ENCODE assay signal across 19 cellular contexts in the genomic region with DNA sequence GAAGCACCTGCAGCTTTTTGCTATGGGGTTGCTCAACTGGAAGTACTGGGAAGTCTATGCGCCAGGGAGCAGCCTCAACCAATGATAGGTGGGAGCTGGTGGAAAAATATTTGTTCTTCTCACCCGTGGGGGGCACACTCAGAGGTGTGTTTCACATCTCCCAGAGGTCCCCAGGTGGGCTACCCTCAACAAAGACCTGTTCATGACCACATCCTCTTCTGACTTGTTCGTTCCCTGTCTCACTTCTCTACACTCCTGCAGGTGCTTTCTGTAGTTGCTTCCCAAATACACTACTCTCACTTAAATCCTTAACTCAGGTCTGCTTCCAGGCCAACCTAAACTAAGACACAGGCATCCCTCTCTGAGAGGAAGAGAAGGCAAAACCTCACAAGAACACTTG. TPM values are rescaled to one million over a fixed set of nuclear protein-coding genes. Genes with fewer than 3 reads are reported as not detected.
A peak's percentile ranks its signal among the peaks of the same experiment; 100 is the strongest.
DNase-seq lines count a peak whose midpoint lies in the region; ATAC-seq and TF ChIP-seq lines count a peak whose summit lies in the region.
"Had no signal": no experiment of that assay in that cellular context is flagged by ENCODE, and none has a peak within 500 bp of the region (broad histone marks: within the 10 kb centered on the region; RNA-seq: fewer than 3 reads in every experiment).

No MANE protein-coding gene starts in this region.

- H3K4me3 ChIP-seq in DND-41 (ENCODE audit: low read depth in 1 of 2, low read length in 2 of 2), result no peak overlapping the region
- no peak overlapping the region for H3K4me3 ChIP-seq in GM23338
- H3K4me3 ChIP-seq in neural progenitor cell, result no peak overlapping the region
- H3K4me3 ChIP-seq: MG63 had no signal

- ATAC-seq in DND-41 (ENCODE audit: insufficient read depth, low read depth) (peak; percentile 37; the same call in 1 of the 3 replicates), GM23338 (no peak), activated B cell treated with CpG ODN at 0.5 μM for 24 hours (ENCODE audit: low read depth) (peak; percentile 22), HG02973 (IDR thresholded peaks at IDR 0.05; ENCODE audit: unreplicated experiment) (no peak), GM19324 (IDR thresholded peaks at IDR 0.05; ENCODE audit: low FRiP score, unreplicated experiment) (no peak)

- POLR2A ChIA-PET in activated B cell treated with CpG ODN at 0.5 μM for 24 hours (lab: Charles Lee), result no interaction called here

- no peaks in the 10 kb centered on the region for H3F3A ChIP-seq in GM23338 (replicated peaks; ENCODE audit: low read depth)
- peaks cover 3% of the 10 kb centered on the region for H3F3A ChIP-seq in neural progenitor cell (ENCODE audit: low read depth)

- no peak for DNase-seq in DND-41
- no peak for DNase-seq in GM23338 (ENCODE audit: low spot score)
- no peak for DNase-seq in activated B cell treated with CpG ODN at 0.5 μM for 24 hours
- DNase-seq in neural progenitor cell (ENCODE audit: low spot score), result no peak
- no peak for DNase-seq in NCI-H1105 treated with DMSO at 0.1 percent for 48 hours (lab: John Stamatoyannopoulos, UW)
- DNase-seq in stimulated activated CD8-positive, alpha-beta memory T cell treated with anti-CD3 and anti-CD28 coated beads, Interleukin-4, amount 100 ng/mL, for 48 hours, result no peak
- DNase-seq: BE2C, EL, MG63, NCI-H1105, NCI-H187, NCI-H774, SIG-M5 had no signal

- H3K4me1 ChIP-seq in DND-41 (ENCODE audit: insufficient read depth, low read length) (no peaks in the 10 kb centered on the region), GM23338 (ENCODE audit: insufficient read depth) (no peaks in the 10 kb centered on the region; the same call in 1 of the 2 replicates), neural progenitor cell (peaks cover 8% of the 10 kb centered on the region)
- H3K4me1 ChIP-seq: BE2C had no signal

- H3K27ac Mint-ChIP-seq in GM23338 (no peak overlapping the region), activated B cell treated with CpG ODN at 0.5 μM for 24 hours (peak overlapping the region; percentile 33), neural progenitor cell (no peak overlapping the region)

- H3K9ac ChIP-seq in DND-41 (ENCODE audit: low read depth, low read length) (no peak overlapping the region), neural progenitor cell (no peak overlapping the region)
- H3K9ac ChIP-seq: KMS-11 had no signal

- H3K9me2 ChIP-seq in GM23338 (ENCODE audit: insufficient read depth), result no peaks in the 10 kb centered on the region

- intact Hi-C loops in activated B cell treated with CpG ODN at 0.5 μM for 24 hours (cut with micrococcal nuclease), result no loop called here

- H4K20me1 ChIP-seq in DND-41 (ENCODE audit: insufficient read depth, low read length) (no peaks in the 10 kb centered on the region), GM23338 (replicated peaks; ENCODE audit: insufficient read depth) (no peaks in the 10 kb centered on the region), neural progenitor cell (ENCODE audit: low read depth) (no peaks in the 10 kb centered on the region)

- H2AFZ ChIP-seq in DND-41 (ENCODE audit: low read depth, low read length), result no peak overlapping the region
- 0 out of 2 replicates have a peak overlapping the region, but pooled peaks have one; percentile 32 for H2AFZ ChIP-seq in GM23338
- H2AFZ ChIP-seq in neural progenitor cell (replicated peaks), result peak overlapping the region; percentile 26

- H3K4me1 Mint-ChIP-seq in GM23338, result peaks cover 3% of the 10 kb centered on the region; the same call in 2 of the 3 replicates
- H3K4me1 Mint-ChIP-seq in activated B cell treated with CpG ODN at 0.5 μM for 24 hours, result peaks cover 66% of the 10 kb centered on the region
- H3K4me1 Mint-ChIP-seq in neural progenitor cell, result peaks cover 4% of the 10 kb centered on the region

- CTCF ChIA-PET in activated B cell treated with CpG ODN at 0.5 μM for 24 hours (lab: Charles Lee), result interaction anchor here (1.1 to 1.5 kb wide), 2 partner anchors 32 to 174 kb away, joined by 3 to 4 read pairs; no protein-coding TSS in a partner anchor

- H3K36me3 ChIP-seq in DND-41 (ENCODE audit: insufficient read depth, low read length), result no peaks in the 10 kb centered on the region
- H3K36me3 ChIP-seq in GM23338 (ENCODE audit: insufficient read depth), result no peaks in the 10 kb centered on the region
- no peaks in the 10 kb centered on the region for H3K36me3 ChIP-seq in neural progenitor cell
- H3K36me3 ChIP-seq: BE2C, MG63 had no signal

- H3K4me2 ChIP-seq in DND-41 (ENCODE audit: insufficient read depth, low read length) (no peak overlapping the region), GM23338 (no peak overlapping the region), neural progenitor cell (no peak overlapping the region)
- H3K4me2 ChIP-seq: KMS-11 had no signal

- H3K79me2 ChIP-seq in DND-41 (ENCODE audit: insufficient read depth, low read length) (no peaks in the 10 kb centered on the region), GM23338 (replicated peaks; ENCODE audit: insufficient read depth) (no peaks in the 10 kb centered on the region), neural progenitor cell (ENCODE audit: low read depth) (no peaks in the 10 kb centered on the region)

- H3K27ac ChIP-seq in DND-41 (ENCODE audit: low read length) (no peak overlapping the region), GM23338 (ENCODE audit: low read depth) (no peak overlapping the region), neural progenitor cell (no peak overlapping the region)
- H3K27ac ChIP-seq: KMS-11 had no signal

- no peaks in the 10 kb centered on the region for H3K9me3 ChIP-seq in DND-41 (ENCODE audit: insufficient read depth, low read length, severe bottlenecking)
- no peaks in the 10 kb centered on the region for H3K9me3 ChIP-seq in neural progenitor cell (ENCODE audit: low read depth)
- H3K9me3 ChIP-seq: BE2C, MG63 had no signal

- TF ChIP-seq CTCF in DND-41 (IDR thresholded peaks at IDR 0.05; ENCODE audit: borderline replicate concordance, extremely low read depth, low read length, poor library complexity, severe bottlenecking) (no peak), GM23338 (conservative IDR thresholded peaks at IDR 0.05; ENCODE audit: low read depth in 2 of 2) (no peak), activated B cell treated with CpG ODN at 0.5 μM for 24 hours (IDR thresholded peaks at IDR 0.05) (no peak), neural progenitor cell (IDR thresholded peaks at IDR 0.05) (no peak)

- H3K4me3 Mint-ChIP-seq in GM23338 (no peak overlapping the region), activated B cell treated with CpG ODN at 0.5 μM for 24 hours (peak overlapping the region; percentile 30), neural progenitor cell (no peak overlapping the region)
- H3K4me3 Mint-ChIP-seq: CD8-positive, alpha-beta memory T cell had no signal

- H3K27me3 Mint-ChIP-seq in GM23338 (ENCODE audit: insufficient read depth, low read depth, poor library complexity) (peaks cover 11% of the 10 kb centered on the region), activated B cell treated with CpG ODN at 0.5 μM for 24 hours (no peaks in the 10 kb centered on the region), neural progenitor cell (ENCODE audit: insufficient read depth, low read depth) (peaks cover 12% of the 10 kb centered on the region)

- H3K36me3 Mint-ChIP-seq in GM23338 (ENCODE audit: low read depth), result no peaks in the 10 kb centered on the region; the same call in 2 of the 3 replicates
- no peaks in the 10 kb centered on the region for H3K36me3 Mint-ChIP-seq in activated B cell treated with CpG ODN at 0.5 μM for 24 hours (ENCODE audit: low read depth)
- no peaks in the 10 kb centered on the region for H3K36me3 Mint-ChIP-seq in neural progenitor cell
- H3K36me3 Mint-ChIP-seq: CD8-positive, alpha-beta memory T cell had no signal

- H3K9me3 Mint-ChIP-seq in GM23338 (peaks cover 3% of the 10 kb centered on the region; the same call in 2 of the 3 replicates), activated B cell treated with CpG ODN at 0.5 μM for 24 hours (no peaks in the 10 kb centered on the region), neural progenitor cell (peaks cover 7% of the 10 kb centered on the region)
- H3K9me3 Mint-ChIP-seq: CD8-positive, alpha-beta memory T cell had no signal

- H3K27me3 ChIP-seq in DND-41 (ENCODE audit: insufficient read depth, low read length, poor library complexity) (no peaks in the 10 kb centered on the region), GM23338 (ENCODE audit: insufficient read depth) (no peaks in the 10 kb centered on the region), neural progenitor cell (no peaks in the 10 kb centered on the region)
- H3K27me3 ChIP-seq: BE2C, MG63 had no signal

TF ChIP-seq in GM23338, 12 proteins besides CTCF, POLR2A, EP300 and RAD21:
- no peak for TF ChIP-seq ZNF114 (CRISPR knock-in tag; IDR thresholded peaks at IDR 0.05)

RNA-seq across cellular contexts. Expression of gene CAMP, which starts 3.7 kb away (rescaled TPM):
- total RNA-seq in GM23338 (2014; rRNA removed; shearing (Covaris generic)), result not detected in 2 replicates
- not detected in 2 replicates for polyA plus RNA-seq in GM23338 (2016; fragmentation: Nextera tagmentation; extraction: Ambion mirVana)
- total RNA-seq in activated B cell treated with CpG ODN at 0.5 μM for 24 hours (0.29 TPM in 1 of 2 replicates, not detected in the other), neural progenitor cell (ENCODE audit: low replicate concordance) (not detected in 2 replicates)
- total RNA-seq: CD8-positive, alpha-beta memory T cell; NCI-H460; RPMI7951 had no signal
- polyA plus RNA-seq: CD8-positive, alpha-beta memory T cell had no signal

RNA-seq across cellular contexts. Expression of gene ZNF589, which starts 13.9 kb away (rescaled TPM):
- total RNA-seq in GM23338 (2014; rRNA removed; shearing (Covaris generic)), result 106 and 115 TPM in 2 replicates
- polyA plus RNA-seq in GM23338 (2016; fragmentation: Nextera tagmentation; extraction: Ambion mirVana), result 32.1 and 36.3 TPM in 2 replicates
- 12.4 and 19.2 TPM in 2 replicates for total RNA-seq in activated B cell treated with CpG ODN at 0.5 μM for 24 hours
- 49.9 and 57.3 TPM in 2 replicates for total RNA-seq in neural progenitor cell (ENCODE audit: low replicate concordance)

RNA-seq across cellular contexts. Expression of gene CDC25A, which starts 38.7 kb away (rescaled TPM):
- total RNA-seq in GM23338 (2014; rRNA removed; shearing (Covaris generic)), result 126 and 131 TPM in 2 replicates
- 15.2 and 17.7 TPM in 2 replicates for polyA plus RNA-seq in GM23338 (2016; fragmentation: Nextera tagmentation; extraction: Ambion mirVana)
- total RNA-seq in activated B cell treated with CpG ODN at 0.5 μM for 24 hours (1.7 and 1.8 TPM in 2 replicates), neural progenitor cell (ENCODE audit: low replicate concordance) (51.8 and 74.1 TPM in 2 replicates)
- polyA plus RNA-seq: CD8-positive, alpha-beta memory T cell had no signal

Comparison
In these comparisons a context has a peak if more than half of its experiments do, and no peak if none do; other contexts are left out.
1. ATAC-seq: peak in DND-41 (single experiment) and activated B cell treated with CpG ODN at 0.5 μM for 24 hours (single experiment); none in GM23338 (single experiment), HG02973 (single experiment) and GM19324 (single experiment).
2. RNA of gene CDC25A, which starts 38.7 kb away (total RNA-seq): 126 to 131 TPM in GM23338 and 51.8 to 74.1 TPM in neural progenitor cell; 1.7 to 1.8 TPM in activated B cell treated with CpG ODN at 0.5 μM for 24 hours; every median in the first group is over 10 times any median in the second.